Comparison of ENCODE assay signal across 8 cellular contexts in the genomic region with DNA sequence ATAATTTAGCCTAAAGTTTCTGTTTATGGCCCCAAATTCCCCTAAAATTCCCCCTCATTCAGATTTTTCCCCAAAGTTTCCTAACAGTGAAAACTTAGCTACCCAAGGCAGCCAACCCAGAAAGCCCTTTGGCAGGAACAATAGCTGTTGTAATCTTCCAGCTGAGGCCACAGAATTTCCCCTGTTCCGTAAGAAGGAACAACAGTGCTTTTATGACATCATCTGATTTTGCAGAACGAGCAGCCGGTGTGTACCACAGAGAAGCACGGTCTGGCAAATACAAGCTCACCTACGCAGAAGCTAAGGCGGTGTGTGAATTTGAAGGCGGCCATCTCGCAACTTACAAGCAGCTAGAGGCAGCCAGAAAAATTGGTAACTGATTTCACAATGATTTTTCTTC. TPM values are rescaled to one million over a fixed set of nuclear protein-coding genes. Genes with fewer than 3 reads are reported as not detected.
DNase-seq lines count a peak whose midpoint lies in the region; ATAC-seq and TF ChIP-seq lines count a peak whose summit lies in the region.

No MANE protein-coding gene starts in this region.

- no peak overlapping the region for H3K27ac Mint-ChIP-seq in stimulated activated naive CD8-positive, alpha-beta T cell treated with anti-CD3 and anti-CD28 coated beads, Interleukin-15, amount 100 ng/mL, for 72 hours

- ATAC-seq in GM18517 (IDR thresholded peaks at IDR 0.05; ENCODE audit: unreplicated experiment) (peak; percentile 83), HG03097 (IDR thresholded peaks at IDR 0.05; ENCODE audit: low FRiP score, unreplicated experiment) (peak; percentile 47)
- no peak for ATAC-seq in stimulated activated naive CD8-positive, alpha-beta T cell treated with anti-CD3 and anti-CD28 coated beads, Interleukin-15, amount 100 ng/mL, for 72 hours

- no peaks in the 10 kb centered on the region for H3K9me3 Mint-ChIP-seq in stimulated activated naive CD8-positive, alpha-beta T cell treated with anti-CD3 and anti-CD28 coated beads, Interleukin-15, amount 100 ng/mL, for 72 hours

- H3K27me3 ChIP-seq in mammary epithelial cell (ENCODE audit: insufficient read depth, low read length): no peaks in the 10 kb centered on the region
- no peaks in the 10 kb centered on the region for H3K27me3 ChIP-seq in H7 (ENCODE audit: control insufficient read depth, insufficient read depth, low read length)

- no peak for TF ChIP-seq CTCF in mammary epithelial cell (conservative IDR thresholded peaks at IDR 0.05 in 1 of 2, IDR thresholded peaks at IDR 0.05 in 1 of 2; ENCODE audit: extremely low read depth in 1 of 2, insufficient read depth in 1 of 2, low read depth in 1 of 2, low read length in 2 of 2)

- H4K20me1 ChIP-seq in mammary epithelial cell (ENCODE audit: insufficient read depth, low read length): no peaks in the 10 kb centered on the region

- no peaks in the 10 kb centered on the region for H3K36me3 ChIP-seq in mammary epithelial cell (ENCODE audit: insufficient read depth, low read length)
- no peaks in the 10 kb centered on the region for H3K36me3 ChIP-seq in H7 (replicated peaks; ENCODE audit: control insufficient read depth, insufficient read depth, low read length)

- DNase-seq in mammary epithelial cell: peak; percentile 92
- peak; percentile 7 for DNase-seq in occipital lobe (lab: John Stamatoyannopoulos, UW)
- no peak for DNase-seq in DMS114 treated with DMSO at 0.1 percent for 48 hours (lab: John Stamatoyannopoulos, UW; ENCODE audit: unreplicated experiment)
- no peak for DNase-seq in activated naive CD4-positive, alpha-beta T cell treated with anti-CD3 and anti-CD28 coated beads, Interleukin-2, amount 50 U/mL, for 16 hours
- DNase-seq in H7: no peak
- DNase-seq in stimulated activated naive CD8-positive, alpha-beta T cell treated with anti-CD3 and anti-CD28 coated beads, Interleukin-15, amount 100 ng/mL, for 72 hours: no peak

- no peaks in the 10 kb centered on the region for H3K27me3 Mint-ChIP-seq in stimulated activated naive CD8-positive, alpha-beta T cell treated with anti-CD3 and anti-CD28 coated beads, Interleukin-15, amount 100 ng/mL, for 72 hours

- no TSS peak for BruUV-seq in mammary epithelial cell (replicated peaks; lab: Mats Ljungman, UMichigan)

- H3K9me3 ChIP-seq in mammary epithelial cell (replicated peaks; ENCODE audit: insufficient read depth, low read length): no peaks in the 10 kb centered on the region

- H3K4me1 Mint-ChIP-seq in stimulated activated naive CD8-positive, alpha-beta T cell treated with anti-CD3 and anti-CD28 coated beads, Interleukin-15, amount 100 ng/mL, for 72 hours: no peaks in the 10 kb centered on the region

- no peaks in the 10 kb centered on the region for H3K4me1 ChIP-seq in mammary epithelial cell (ENCODE audit: insufficient read depth, low read length)

- no peak overlapping the region for H3K4me3 ChIP-seq in mammary epithelial cell (replicated peaks in 1 of 3; ENCODE audit: insufficient read depth in 1 of 3, low read depth in 2 of 3, low read length in 3 of 3)
- H3K4me3 ChIP-seq in H7 (ENCODE audit: insufficient read depth, low read depth, low read length): no peak overlapping the region

- no peaks in the 10 kb centered on the region for H3K79me2 ChIP-seq in mammary epithelial cell (ENCODE audit: insufficient read depth, low read length)

- H2AFZ ChIP-seq in mammary epithelial cell (ENCODE audit: low read depth, low read length): peak overlapping the region; percentile 83

- dilution Hi-C loops in mammary epithelial cell (cut with HindIII; ENCODE audit: low sequenced_read_pairs): no loop called here

- in situ Hi-C loops in mammary epithelial cell (cut with MboI; ENCODE audit: low sequenced_read_pairs in 2 of 2): no loop called here

- intact Hi-C loops in mammary epithelial cell (cut with micrococcal nuclease): no loop called here

- H3K27ac ChIP-seq in mammary epithelial cell (ENCODE audit: insufficient read depth, low read depth, low read length): no peak overlapping the region

- no peak overlapping the region for H3K4me3 Mint-ChIP-seq in stimulated activated naive CD8-positive, alpha-beta T cell treated with anti-CD3 and anti-CD28 coated beads, Interleukin-15, amount 100 ng/mL, for 72 hours

- CTCF ChIA-PET in mammary epithelial cell (lab: Charles Lee; ENCODE audit: low non-redundant PET): no interaction called here

- WGBS in mammary epithelial cell (ENCODE audit: low coverage, missing lambda C conversion rate): 7% methylated on average over 8 of the region's 8 CpGs

- H3K4me2 ChIP-seq in mammary epithelial cell (ENCODE audit: insufficient read depth, low read depth, low read length): peak overlapping the region; percentile 28

- H3K9ac ChIP-seq in mammary epithelial cell (ENCODE audit: insufficient read depth, low read length): no peak overlapping the region

RNA-seq across cellular contexts. Expression of a gene that starts 6.3 kb away (rescaled TPM):
- total RNA-seq in mammary epithelial cell: under 1 TPM in 1 of 2 donors, not detected in 1; 0.50 TPM
- 0.09 TPM for polyA plus RNA-seq in mammary epithelial cell
- polyA minus RNA-seq in mammary epithelial cell: not detected
- 0.31 TPM for total RNA-seq in occipital lobe
- total RNA-seq in H7 (2014; rRNA removed; shearing (Covaris generic)): 0.28 TPM in 1 of 2 replicates, not detected in the other

RNA-seq across cellular contexts. Expression of a gene that starts 46.0 kb away (rescaled TPM):
- total RNA-seq in mammary epithelial cell (10 to 100 TPM; 33.7 to 45.0 TPM), occipital lobe (115 TPM)
- polyA plus RNA-seq in mammary epithelial cell: 8.4 TPM
- 76.1 TPM for polyA minus RNA-seq in mammary epithelial cell
- total RNA-seq in H7 (2014; rRNA removed; shearing (Covaris generic)): 27.7 and 38.2 TPM in 2 replicates

Comparison
In these comparisons a context has a peak if more than half of its experiments do, and no peak if none do; other contexts are left out.
1. DNase-seq: peak in mammary epithelial cell (single experiment) and occipital lobe (single experiment); none in DMS114 treated with DMSO at 0.1 percent for 48 hours (single experiment), activated naive CD4-positive, alpha-beta T cell treated with anti-CD3 and anti-CD28 coated beads, Interleukin-2, amount 50 U/mL, for 16 hours (single experiment), H7 (single experiment) and stimulated activated naive CD8-positive, alpha-beta T cell treated with anti-CD3 and anti-CD28 coated beads, Interleukin-15, amount 100 ng/mL, for 72 hours (0 of 2).